Comparison of ENCODE assay signal across 19 cellular contexts in genomic region chr1:185929759-185930158, GRCh38.
A peak's percentile ranks its signal among the peaks of the same experiment; 100 is the strongest.
DNase-seq lines count a peak whose midpoint lies in the region; ATAC-seq and TF ChIP-seq lines count a peak whose summit lies in the region.
"Had no signal": no experiment of that assay in that cellular context is flagged by ENCODE, and none has a peak within 500 bp of the region (broad histone marks: within the 10 kb centered on the region; RNA-seq: fewer than 3 reads in every experiment).

No MANE protein-coding gene starts in this region.

- no CpG with 5 or more reads among the region's 1 CpG for WGBS in IMR-90 (ENCODE audit: extremely low coverage in 2 of 2, insufficient read length in 1 of 2), 2 experiments
- WGBS in mesenchymal stem cell = 43% methylated on average over 1 of the region's 1 CpG

- peak; percentile 70 for ATAC-seq in IMR-90 (ENCODE audit: low read depth)
- ATAC-seq: foreskin keratinocyte had no signal

- no peak overlapping the region for H4K5ac ChIP-seq in IMR-90 (ENCODE audit: low read depth, low read length)

- dilution Hi-C loops in IMR-90 (cut with HindIII; ENCODE audit: low sequenced_read_pairs, unreplicated experiment) = no loop called here

- H2BK15ac ChIP-seq in IMR-90 (ENCODE audit: low read depth, low read length) (no peak overlapping the region), mesenchymal stem cell (ENCODE audit: low read depth, poor library complexity, severe bottlenecking) (no peak overlapping the region)

- H3K4me2 ChIP-seq in IMR-90 (ENCODE audit: low read depth, low read length) (no peak overlapping the region), mesenchymal stem cell (ENCODE audit: low read length, poor library complexity, severe bottlenecking) (no peak overlapping the region)
- H3K4me2 ChIP-seq: smooth muscle cell had no signal

- intact Hi-C loops in IMR-90 (cut with micrococcal nuclease) = loop anchor here (5.0 kb wide), 1 partner anchor 283 kb away; no protein-coding TSS in a partner anchor

- H3K9me3 ChIP-seq in IMR-90 (ENCODE audit: control insufficient read depth, insufficient read depth, low read length) = no peaks in the 10 kb centered on the region
- H3K9me3 ChIP-seq in mesenchymal stem cell (ENCODE audit: control insufficient read depth, low read length) = no peaks in the 10 kb centered on the region
- H3K9me3 ChIP-seq: adrenal gland, uterus had no signal

- no peaks in the 10 kb centered on the region for H4K20me1 ChIP-seq in IMR-90 (ENCODE audit: insufficient read depth, low read length)

- H3K23ac ChIP-seq in IMR-90 (ENCODE audit: low read depth, low read length) = no peak overlapping the region
- no peak overlapping the region for H3K23ac ChIP-seq in mesenchymal stem cell (ENCODE audit: low read length in 2 of 2)

- TF ChIP-seq POLR2A in IMR-90 (IDR thresholded peaks at IDR 0.05; ENCODE audit: low read depth, low read length) = no peak

- H3K4ac ChIP-seq in IMR-90 (ENCODE audit: low read depth, low read length) (no peak overlapping the region; the same call in 1 of the 2 replicates), mesenchymal stem cell (ENCODE audit: low read depth in 1 of 2, low read length in 2 of 2) (no peak overlapping the region)

- H2AK5ac ChIP-seq in IMR-90 (ENCODE audit: low read depth, low read length) = no peak overlapping the region
- no peak overlapping the region for H2AK5ac ChIP-seq in mesenchymal stem cell (ENCODE audit: low read length, severe bottlenecking)

- POLR2A ChIA-PET in IMR-90 (lab: Charles Lee; ENCODE audit: unreplicated experiment) = no interaction called here

- 0 out of 2 replicates have a peak, but pooled peaks cover 5% of the 10 kb centered on the region for H3K9me1 ChIP-seq in IMR-90 (ENCODE audit: insufficient read depth, low read length)

- H2BK20ac ChIP-seq in IMR-90 (ENCODE audit: low read depth, low read length) = 0 out of 2 replicates have a peak overlapping the region, but pooled peaks have one; percentile 9

- H3K27me3 ChIP-seq in IMR-90 (ENCODE audit: control insufficient read depth, insufficient read depth, low read length) = no peaks in the 10 kb centered on the region
- H3K27me3 ChIP-seq in mesenchymal stem cell (ENCODE audit: control insufficient read depth in 1 of 2, insufficient read depth in 1 of 2, low read length in 2 of 2) = no peaks in the 10 kb centered on the region
- H3K27me3 ChIP-seq: adrenal gland, foreskin keratinocyte, uterus had no signal

- no peak overlapping the region for H2AK9ac ChIP-seq in IMR-90 (replicated peaks; ENCODE audit: low read depth, low read length, poor library complexity)

- H2BK12ac ChIP-seq in mesenchymal stem cell (ENCODE audit: low read length in 2 of 2) = no peak overlapping the region

- H3K4me1 ChIP-seq in IMR-90 (ENCODE audit: control insufficient read depth, insufficient read depth, low read length) (peaks cover 5% of the 10 kb centered on the region), mesenchymal stem cell (ENCODE audit: control insufficient read depth, insufficient read depth, low read depth, low read length) (no peaks in the 10 kb centered on the region)
- H3K4me1 ChIP-seq: adrenal gland, foreskin keratinocyte, uterus had no signal

- TF ChIP-seq CTCF in AG10803 (conservative IDR thresholded peaks at IDR 0.05; ENCODE audit: low read length) (no peak), IMR-90 (conservative IDR thresholded peaks at IDR 0.05; ENCODE audit: low read depth, low read length) (no peak), GM13977 (IDR thresholded peaks at IDR 0.05; ENCODE audit: extremely low read depth, insufficient read depth, missing control alignments) (no peak)

- no peak overlapping the region; the same call in 1 of the 2 replicates for H3K18ac ChIP-seq in IMR-90 (ENCODE audit: low read depth, low read length)
- H3K18ac ChIP-seq in mesenchymal stem cell (ENCODE audit: low read depth in 1 of 2, low read length in 2 of 2) = no peak overlapping the region

- H2AFZ ChIP-seq in IMR-90 (replicated peaks; ENCODE audit: low read length, poor library complexity) (no peak overlapping the region), mesenchymal stem cell (ENCODE audit: low read depth, low read length) (no peak overlapping the region)

- no TSS peak for BruUV-seq in IMR-90 (replicated peaks; lab: Mats Ljungman, UMichigan)

- H4K91ac ChIP-seq in IMR-90 (ENCODE audit: insufficient read depth, low read depth, low read length) = no peak overlapping the region
- H4K91ac ChIP-seq in mesenchymal stem cell (ENCODE audit: low read length) = no peak overlapping the region

- no peak overlapping the region for H3K9ac ChIP-seq in IMR-90 (ENCODE audit: low read depth, low read length)
- H3K9ac ChIP-seq in mesenchymal stem cell (ENCODE audit: low read length) = no peak overlapping the region

- no peak overlapping the region for H4K8ac ChIP-seq in IMR-90 (ENCODE audit: low read depth in 2 of 2, low read length in 2 of 2)
- H4K8ac ChIP-seq in mesenchymal stem cell (ENCODE audit: low read length) = no peak overlapping the region

- H3K27ac ChIP-seq in IMR-90 (ENCODE audit: insufficient read depth, low read length) = no peak overlapping the region
- no peak overlapping the region for H3K27ac ChIP-seq in mesenchymal stem cell (ENCODE audit: low read length, poor library complexity, severe bottlenecking)
- H3K27ac ChIP-seq: adrenal gland, foreskin keratinocyte, uterus had no signal

- CTCF ChIA-PET in IMR-90 (lab: Yijun Ruan, JAX) = no interaction called here

- peak; percentile 90 for DNase-seq in AG10803 (ENCODE audit: low read depth)
- DNase-seq in IMR-90 = peak; percentile 63
- peak; percentile 80 for DNase-seq in dedifferentiated amniotic fluid mesenchymal stem cell (ENCODE audit: extremely low spot score)
- peak; percentile 17 for DNase-seq in mesenchymal stem cell
- no peak for DNase-seq in activated effector memory CD4-positive, alpha-beta T cell treated with anti-CD3 and anti-CD28 coated beads, Interleukin-2, amount 50 U/mL, for 16 hours
- DNase-seq in GM13977 (ENCODE audit: low spot score) = no peak
- DNase-seq in germinal center (ENCODE audit: low spot score) = no peak
- no peak for DNase-seq in NCI-H446 treated with DMSO at 0.1 percent for 48 hours (lab: John Stamatoyannopoulos, UW)
- DNase-seq: ACHN; activated CD4-positive, alpha-beta T cell treated with anti-CD3 and anti-CD28 coated beads, Interleukin-2, amount 10 ng/mL, durations not matched to agents 24 days and 14 days; activated CD8-positive, alpha-beta memory T cell treated with anti-CD3 and anti-CD28 coated beads, Interleukin-2, amount 50 U/mL, for 4 hours; adrenal gland; CD4-positive, alpha-beta memory T cell; DMS79; foreskin keratinocyte; posterior cingulate gyrus; SW 1271; uterus had no signal

- no peak overlapping the region for H3K56ac ChIP-seq in IMR-90 (ENCODE audit: extremely low read depth, insufficient read depth, low read length)

- H2BK5ac ChIP-seq in IMR-90 (ENCODE audit: low read depth, low read length, poor library complexity, severe bottlenecking) (no peak overlapping the region), mesenchymal stem cell (ENCODE audit: low read depth, low read length, poor library complexity, severe bottlenecking) (no peak overlapping the region)

- no peaks in the 10 kb centered on the region for H3K36me3 ChIP-seq in IMR-90 (ENCODE audit: control insufficient read depth, insufficient read depth, low read length)
- H3K36me3 ChIP-seq in mesenchymal stem cell (ENCODE audit: control insufficient read depth in 1 of 2, insufficient read depth in 2 of 2, low read depth in 1 of 2, low read length in 2 of 2) = peaks cover 4 to 65% of the 10 kb centered on the region in 2 experiments
- H3K36me3 ChIP-seq: adrenal gland, uterus had no signal

- H3K79me1 ChIP-seq in IMR-90 (ENCODE audit: low read depth in 1 of 2, low read length in 2 of 2) = no peaks in the 10 kb centered on the region
- no peaks in the 10 kb centered on the region for H3K79me1 ChIP-seq in mesenchymal stem cell (replicated peaks; ENCODE audit: low read length, poor library complexity, severe bottlenecking)

- TF ChIP-seq RAD21 in IMR-90 (IDR thresholded peaks at IDR 0.05; ENCODE audit: low read length) = no peak

- H3K14ac ChIP-seq in IMR-90 (replicated peaks; ENCODE audit: low read depth, low read length) (0 out of 2 replicates have a peak overlapping the region, but pooled peaks have one; percentile 49), mesenchymal stem cell (ENCODE audit: low read length in 2 of 2) (no peak overlapping the region)

- peak overlapping the region; percentile 19; the same call in 1 of the 2 replicates for H2BK120ac ChIP-seq in IMR-90 (ENCODE audit: low read depth, low read length)
- H2BK120ac ChIP-seq in mesenchymal stem cell (ENCODE audit: low read depth, low read length) = no peak overlapping the region

- in situ Hi-C loops in IMR-90 (cut with MboI; ENCODE audit: low sequenced_read_pairs) (no loop called here), GM13977 (cut with MboI; ENCODE audit: low pct_unique_long_range_greater_than_20kb, low sequenced_read_pairs, unreplicated experiment) (no loop called here)

- no peak overlapping the region for H3K4me3 ChIP-seq in AG10803 (ENCODE audit: low read length)
- no peak overlapping the region for H3K4me3 ChIP-seq in IMR-90 (ENCODE audit: insufficient read depth, low read depth, low read length)
- no peak overlapping the region for H3K4me3 ChIP-seq in mesenchymal stem cell (ENCODE audit: insufficient read depth in 1 of 2, low read depth in 1 of 2, low read length in 2 of 2)
- H3K4me3 ChIP-seq: adrenal gland, smooth muscle cell, uterus had no signal

TF ChIP-seq in IMR-90, 13 proteins besides CTCF, POLR2A, EP300 and RAD21:
- TF ChIP-seq ELK1 (IDR thresholded peaks at IDR 0.05; ENCODE audit: borderline replicate concordance, low read depth, low read length) (no peak), MXI1 (IDR thresholded peaks at IDR 0.05; ENCODE audit: borderline replicate concordance, low read depth, low read length) (no peak), NFE2L2 (IDR thresholded peaks at IDR 0.05; ENCODE audit: low read depth, low read length) (no peak), MAFK (IDR thresholded peaks at IDR 0.05; ENCODE audit: low read depth, low read length) (no peak), SMC3 (IDR thresholded peaks at IDR 0.05; ENCODE audit: low read depth, low read length) (no peak), RFX5 (IDR thresholded peaks at IDR 0.05; ENCODE audit: low read depth, low read length) (no peak), MAZ (IDR thresholded peaks at IDR 0.05; ENCODE audit: borderline replicate concordance, low read depth, low read length) (no peak)

Comparison
In these comparisons a context has a peak if more than half of its experiments do, and no peak if none do; other contexts are left out.
1. DNase-seq: peak in AG10803 (single experiment), IMR-90 (single experiment), dedifferentiated amniotic fluid mesenchymal stem cell (single experiment) and mesenchymal stem cell (single experiment); none in activated effector memory CD4-positive, alpha-beta T cell treated with anti-CD3 and anti-CD28 coated beads, Interleukin-2, amount 50 U/mL, for 16 hours (single experiment), GM13977 (single experiment), germinal center (single experiment) and NCI-H446 treated with DMSO at 0.1 percent for 48 hours (single experiment).